ENCODE assay signal across 14 cellular contexts in the genomic region with DNA sequence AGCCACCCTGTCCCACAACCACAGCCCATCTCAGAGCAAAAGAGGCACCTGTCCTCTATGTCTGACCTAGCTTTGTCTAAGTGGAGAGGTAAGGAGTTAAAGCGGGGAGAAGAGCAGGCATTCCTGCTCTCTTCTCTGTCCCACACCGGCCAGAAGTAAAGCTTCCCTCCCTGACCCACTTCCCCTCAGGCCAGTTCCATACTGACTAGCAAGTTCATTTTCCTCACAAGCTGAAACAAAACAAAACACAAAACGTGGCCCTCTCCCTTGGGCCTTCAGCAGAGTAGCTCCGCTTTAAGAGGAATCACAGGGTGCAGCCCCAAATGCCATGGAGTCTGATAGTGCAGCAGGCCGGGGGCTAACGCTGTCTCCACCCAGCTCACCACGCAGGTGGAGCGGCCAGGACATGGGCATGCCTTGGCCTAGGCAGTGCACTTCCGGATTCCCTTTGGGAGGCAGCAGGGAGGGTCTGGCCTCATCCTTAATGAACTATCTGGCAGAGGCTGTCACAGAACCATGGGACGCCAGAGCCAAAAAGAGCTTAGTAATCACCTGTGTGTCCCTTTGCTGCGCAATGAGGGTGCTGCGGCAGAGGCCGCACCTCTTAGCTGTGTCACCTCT. TPM values are rescaled to one million over a fixed set of nuclear protein-coding genes. Genes with fewer than 3 reads are reported as not detected.
DNase-seq lines count a peak whose midpoint lies in the region; ATAC-seq and TF ChIP-seq lines count a peak whose summit lies in the region.
"Had no signal": no experiment of that assay in that cellular context is flagged by ENCODE, and none has a peak within 500 bp of the region (broad histone marks: within the 10 kb centered on the region; RNA-seq: fewer than 3 reads in every experiment).

No MANE protein-coding gene starts in this region.

- H3K4me3 ChIP-seq in Loucy (ENCODE audit: low read length, poor library complexity, severe bottlenecking) (no peak overlapping the region), tibial nerve (no peak overlapping the region), osteoblast (ENCODE audit: insufficient read depth, low read length) (no peak overlapping the region)

- POLR2A ChIA-PET in CD4-positive, alpha-beta T cell (lab: Charles Lee), result interaction anchor here (0.9 to 7.0 kb wide), 11 partner anchors 9 to 203 kb away, joined by 3 to 74 read pairs (median 21); partner anchors contain the start of gene FLI1

- 81 to 87% methylated on average over 13 of the region's 13 CpGs for WGBS in tibial nerve, 2 donors

- H2AFZ ChIP-seq in Loucy (ENCODE audit: low read length), result no peak overlapping the region
- H2AFZ ChIP-seq in osteoblast (ENCODE audit: low read length), result no peak overlapping the region

- H4K20me1 ChIP-seq in Loucy (ENCODE audit: insufficient read depth, low read length, poor library complexity, severe bottlenecking) (peaks cover 46% of the 10 kb centered on the region), osteoblast (ENCODE audit: insufficient read depth, low read length) (peaks cover 16% of the 10 kb centered on the region)

- H3K4me1 Mint-ChIP-seq in CD4-positive, alpha-beta T cell (ENCODE audit: low read depth), result peaks cover 98% of the 10 kb centered on the region
- peaks cover 98% of the 10 kb centered on the region for H3K4me1 Mint-ChIP-seq in central memory CD8-positive, alpha-beta T cell
- H3K4me1 Mint-ChIP-seq in natural killer cell treated with Interleukin-12 subunit alpha and Interleukin-12 subunit beta and Interleukin-15 and Interleukin-18, amount 100 ng/mL, for 72 hours (ENCODE audit: low read depth in 2 of 2), result peaks cover 84 to 94% of the 10 kb centered on the region in 2 donors

- H3K9me2 ChIP-seq in Loucy (replicated peaks; ENCODE audit: low read depth, low read length), result no peaks in the 10 kb centered on the region

- CTCF ChIA-PET in CD4-positive, alpha-beta T cell (lab: Charles Lee), result interaction anchor here (1.1 to 4.0 kb wide), 5 partner anchors 8 to 43 kb away, joined by 3 to 16 read pairs (median 5); no protein-coding TSS in a partner anchor

- peaks cover 20% of the 10 kb centered on the region for H3K36me3 Mint-ChIP-seq in CD4-positive, alpha-beta T cell (ENCODE audit: low read depth)
- peaks cover 32% of the 10 kb centered on the region for H3K36me3 Mint-ChIP-seq in central memory CD8-positive, alpha-beta T cell (ENCODE audit: insufficient read depth)
- peaks cover 4% of the 10 kb centered on the region for H3K36me3 Mint-ChIP-seq in natural killer cell treated with Interleukin-12 subunit alpha and Interleukin-12 subunit beta and Interleukin-15 and Interleukin-18, amount 100 ng/mL, for 72 hours

- H3K9me3 Mint-ChIP-seq in CD4-positive, alpha-beta T cell, result no peaks in the 10 kb centered on the region
- H3K9me3 Mint-ChIP-seq in central memory CD8-positive, alpha-beta T cell, result no peaks in the 10 kb centered on the region
- H3K9me3 Mint-ChIP-seq in natural killer cell treated with Interleukin-12 subunit alpha and Interleukin-12 subunit beta and Interleukin-15 and Interleukin-18, amount 100 ng/mL, for 72 hours, result no peaks in the 10 kb centered on the region
- H3K9me3 Mint-ChIP-seq: stimulated activated naive CD8-positive, alpha-beta T cell treated with anti-CD3 and anti-CD28 coated beads, Interleukin-15, amount 100 ng/mL, for 72 hours had no signal

- no peak for TF ChIP-seq POLR2A in tibial nerve (IDR thresholded peaks at IDR 0.05)

- peaks cover 5% of the 10 kb centered on the region for H3K27me3 Mint-ChIP-seq in CD4-positive, alpha-beta T cell
- no peaks in the 10 kb centered on the region for H3K27me3 Mint-ChIP-seq in central memory CD8-positive, alpha-beta T cell
- no peaks in the 10 kb centered on the region for H3K27me3 Mint-ChIP-seq in natural killer cell treated with Interleukin-12 subunit alpha and Interleukin-12 subunit beta and Interleukin-15 and Interleukin-18, amount 100 ng/mL, for 72 hours
- H3K27me3 Mint-ChIP-seq: stimulated activated naive CD8-positive, alpha-beta T cell treated with anti-CD3 and anti-CD28 coated beads, Interleukin-15, amount 100 ng/mL, for 72 hours had no signal

- peaks cover 21% of the 10 kb centered on the region for H3F3A ChIP-seq in Loucy (ENCODE audit: low read depth)

- no peaks in the 10 kb centered on the region for H3K27me3 ChIP-seq in CD4-positive, alpha-beta T cell (ENCODE audit: control insufficient read depth, insufficient read depth, low read length)
- H3K27me3 ChIP-seq in Loucy (ENCODE audit: insufficient read depth, low read length, poor library complexity, severe bottlenecking), result no peaks in the 10 kb centered on the region
- H3K27me3 ChIP-seq in tibial nerve, result no peaks in the 10 kb centered on the region
- H3K27me3 ChIP-seq in osteoblast (ENCODE audit: insufficient read depth, low read length), result no peaks in the 10 kb centered on the region

- DNase-seq in CD4-positive, alpha-beta T cell, result no peak
- DNase-seq in central memory CD8-positive, alpha-beta T cell (ENCODE audit: low spot score in 2 of 2), result no peak
- no peak for DNase-seq in natural killer cell treated with Interleukin-12 subunit alpha and Interleukin-12 subunit beta and Interleukin-15 and Interleukin-18, amount 100 ng/mL, for 72 hours (ENCODE audit: low spot score)
- DNase-seq in tibial nerve (ENCODE audit: low spot score in 2 of 2) (no peak), osteoblast (ENCODE audit: insufficient read length, low spot score, missing footprints) (no peak), NCI-H226 (no peak)
- DNase-seq: activated CD4-positive, alpha-beta T cell treated with anti-CD3 and anti-CD28 coated beads, Interleukin-2, amount 50 U/mL, for 1 hour; NCI-H2029 treated with DMSO at 0.1 percent for 48 hours; retina; stimulated activated CD4-positive, alpha-beta T cell treated with anti-CD3 and anti-CD28 coated beads, Interleukin-4, amount 100 ng/mL, for 4 hours; stimulated activated naive CD8-positive, alpha-beta T cell treated with anti-CD3 and anti-CD28 coated beads, Interleukin-15, amount 100 ng/mL, for 72 hours had no signal

- H3K4me3 Mint-ChIP-seq in CD4-positive, alpha-beta T cell, result peak overlapping the region; percentile 77
- H3K4me3 Mint-ChIP-seq in central memory CD8-positive, alpha-beta T cell, result peak overlapping the region; percentile 80
- peak overlapping the region; percentile 94 for H3K4me3 Mint-ChIP-seq in natural killer cell treated with Interleukin-12 subunit alpha and Interleukin-12 subunit beta and Interleukin-15 and Interleukin-18, amount 100 ng/mL, for 72 hours
- H3K4me3 Mint-ChIP-seq: stimulated activated naive CD8-positive, alpha-beta T cell treated with anti-CD3 and anti-CD28 coated beads, Interleukin-15, amount 100 ng/mL, for 72 hours had no signal

- no peak for TF ChIP-seq CTCF in CD4-positive, alpha-beta T cell (IDR thresholded peaks at IDR 0.05)
- no peak for TF ChIP-seq CTCF in Loucy (conservative IDR thresholded peaks at IDR 0.05; ENCODE audit: low read length)
- no peak for TF ChIP-seq CTCF in tibial nerve (IDR thresholded peaks at IDR 0.05)
- no peak for TF ChIP-seq CTCF in osteoblast (IDR thresholded peaks at IDR 0.05; ENCODE audit: extremely low read depth, low read depth, low read length)

- H3K9me3 ChIP-seq in CD4-positive, alpha-beta T cell (ENCODE audit: control insufficient read depth, low read length), result no peaks in the 10 kb centered on the region
- H3K9me3 ChIP-seq in Loucy (ENCODE audit: insufficient read depth, low read depth, low read length) (no peaks in the 10 kb centered on the region), tibial nerve (no peaks in the 10 kb centered on the region), osteoblast (ENCODE audit: low read depth, low read length) (no peaks in the 10 kb centered on the region)

- intact Hi-C loops in CD4-positive, alpha-beta T cell (cut with DNase I, micrococcal nuclease), result loop anchor here (2.0 to 10.0 kb wide), 4 partner anchors 33 to 253 kb away; partner anchors contain the start of gene FLI1 (in 1 of the 2)

- ATAC-seq in CD4-positive, alpha-beta T cell (ENCODE audit: poor library complexity), result no peak
- no peak for ATAC-seq in central memory CD8-positive, alpha-beta T cell (replicated peaks; ENCODE audit: extremely low read depth, poor library complexity, severe bottlenecking)
- ATAC-seq in natural killer cell treated with Interleukin-12 subunit alpha and Interleukin-12 subunit beta and Interleukin-15 and Interleukin-18, amount 100 ng/mL, for 72 hours, result no peak
- no peak for ATAC-seq in GM19324 (IDR thresholded peaks at IDR 0.05; ENCODE audit: low FRiP score, unreplicated experiment)

- H3K27ac ChIP-seq in CD4-positive, alpha-beta T cell (ENCODE audit: low read depth, low read length), result peak overlapping the region; percentile 30
- H3K27ac ChIP-seq in tibial nerve (peak overlapping the region in 2 of 4 donors; percentile 44 to 55), osteoblast (ENCODE audit: low read depth, low read length) (no peak overlapping the region)
- H3K27ac ChIP-seq: C4-2B had no signal

- H3K36me3 ChIP-seq in Loucy (ENCODE audit: insufficient read depth, low read length), result peaks cover 12% of the 10 kb centered on the region; the same call in 1 of the 2 replicates
- H3K36me3 ChIP-seq in tibial nerve, result no peaks in the 10 kb centered on the region
- H3K36me3 ChIP-seq in osteoblast (ENCODE audit: insufficient read depth, low read length), result peaks cover 3% of the 10 kb centered on the region

- H3K79me2 ChIP-seq in Loucy (ENCODE audit: insufficient read depth, low read length) (peaks cover 94% of the 10 kb centered on the region), osteoblast (ENCODE audit: insufficient read depth, low read length) (peaks cover 30% of the 10 kb centered on the region)

- H3K4me1 ChIP-seq in Loucy (ENCODE audit: insufficient read depth, low read length, poor library complexity, severe bottlenecking) (peaks cover 92% of the 10 kb centered on the region), tibial nerve (peaks cover 0 to 48% (median 17%) of the 10 kb centered on the region in 4 donors), osteoblast (ENCODE audit: insufficient read depth, low read length) (peaks cover 11% of the 10 kb centered on the region)

- peak overlapping the region; percentile 90 for H3K27ac Mint-ChIP-seq in CD4-positive, alpha-beta T cell
- no peak overlapping the region for H3K27ac Mint-ChIP-seq in central memory CD8-positive, alpha-beta T cell (ENCODE audit: low read depth)
- H3K27ac Mint-ChIP-seq in natural killer cell treated with Interleukin-12 subunit alpha and Interleukin-12 subunit beta and Interleukin-15 and Interleukin-18, amount 100 ng/mL, for 72 hours, result peak overlapping the region; percentile 99
- H3K27ac Mint-ChIP-seq: stimulated activated naive CD8-positive, alpha-beta T cell treated with anti-CD3 and anti-CD28 coated beads, Interleukin-15, amount 100 ng/mL, for 72 hours had no signal

- peak overlapping the region; percentile 86 for H3K4me2 ChIP-seq in Loucy (ENCODE audit: low read depth, low read length, poor library complexity, severe bottlenecking)
- no peak overlapping the region for H3K4me2 ChIP-seq in osteoblast (ENCODE audit: insufficient read depth, low read length)

- H3K9ac ChIP-seq in Loucy (ENCODE audit: low read depth, low read length, poor library complexity, severe bottlenecking), result no peak overlapping the region

- TF ChIP-seq EP300 in tibial nerve (IDR thresholded peaks at IDR 0.05), result no peak

RNA-seq across cellular contexts. Expression of gene FLI1, which starts 34.0 kb away (rescaled TPM):
- total RNA-seq in CD4-positive, alpha-beta T cell, result 10 to 100 TPM; 56.6 to 60.4 TPM
- 10 to 100 TPM; 63.3 to 74.0 TPM for total RNA-seq in natural killer cell treated with Interleukin-12 subunit alpha and Interleukin-12 subunit beta and Interleukin-15 and Interleukin-18, amount 100 ng/mL, for 72 hours
- 10 to 100 TPM; 21.3 to 57.9 (median 52.6) TPM for total RNA-seq in tibial nerve
- 23.5 and 23.9 TPM in 2 replicates for total RNA-seq in osteoblast
